Comparison of ENCODE assay signal across 23 cellular contexts in genomic region chr3:74301058-74301457, GRCh38.
"Had no signal": no experiment of that assay in that cellular context is flagged by ENCODE, and none has a peak within 500 bp of the region (broad histone marks: within the 10 kb centered on the region; RNA-seq: fewer than 3 reads in every experiment).

No MANE protein-coding gene starts in this region.

- H3K36me3 Mint-ChIP-seq: activated CD8-positive, alpha-beta memory T cell treated with anti-CD3 and anti-CD28 coated beads, Interleukin-2, amount 10 ng/mL, durations not matched to agents 7 days and 5 days; activated naive CD4-positive, alpha-beta T cell treated with anti-CD3 and anti-CD28 coated beads, Interleukin-2, amount 10 ng/mL, durations not matched to agents 7 days and 5 days had no signal

- DNase-seq: activated CD4-positive, alpha-beta T cell treated with anti-CD3 and anti-CD28 coated beads, Interleukin-2, amount 10 ng/mL, durations not matched to agents 7 days and 5 days; activated CD4-positive, CD25-positive, alpha-beta regulatory T cell treated with anti-CD3 and anti-CD28 coated beads, Interleukin-2, amount 50 U/mL, for 72 hours; activated CD8-positive, alpha-beta memory T cell treated with anti-CD3 and anti-CD28 coated beads, Interleukin-2, amount 10 ng/mL, durations not matched to agents 7 days and 5 days; activated CD8-positive, alpha-beta T cell treated with anti-CD3 and anti-CD28 coated beads for 36 hours; activated effector memory CD4-positive, alpha-beta T cell treated with anti-CD3 and anti-CD28 coated beads, Interleukin-2, amount 50 U/mL, for 16 hours; activated naive CD4-positive, alpha-beta T cell treated with anti-CD3 and anti-CD28 coated beads, Interleukin-2, amount 10 ng/mL, durations not matched to agents 7 days and 5 days; activated T-cell treated with anti-CD3 and anti-CD28 coated beads for 4 hours; amygdala; effector CD4-positive, alpha-beta T cell; foreskin melanocyte; kidney; lower lobe of right lung; mesendoderm; mucosa of descending colon; nephron progenitor cell; right lobe of liver; stimulated activated CD4-positive, alpha-beta T cell treated with anti-CD3 and anti-CD28 coated beads, Interleukin-1b, Interleukin-23, amount 100 ng/mL, for 48 hours; stimulated activated naive CD8-positive, alpha-beta T cell treated with anti-CD3 and anti-CD28 coated beads, Interleukin-15, amount 100 ng/mL, for 72 hours; tibial artery had no signal

- H3K27me3 Mint-ChIP-seq: activated CD4-positive, alpha-beta T cell treated with anti-CD3 and anti-CD28 coated beads, Interleukin-2, amount 10 ng/mL, durations not matched to agents 7 days and 5 days; activated CD8-positive, alpha-beta memory T cell treated with anti-CD3 and anti-CD28 coated beads, Interleukin-2, amount 10 ng/mL, durations not matched to agents 7 days and 5 days; activated CD8-positive, alpha-beta T cell treated with anti-CD3 and anti-CD28 coated beads for 36 hours; activated naive CD4-positive, alpha-beta T cell treated with anti-CD3 and anti-CD28 coated beads, Interleukin-2, amount 10 ng/mL, durations not matched to agents 7 days and 5 days; dendritic cell treated with granulocyte-macrophage colony-stimulating factor and Interleukin-4, amounts not matched to agents 40 ng/mL and 50 ng/mL, for 4 days; stimulated activated naive CD8-positive, alpha-beta T cell treated with anti-CD3 and anti-CD28 coated beads, Interleukin-15, amount 100 ng/mL, for 72 hours had no signal

- H3K4me3 ChIP-seq: lower lobe of right lung, mucosa of descending colon, right lobe of liver, skin epidermis, tibial artery had no signal

- H3K9me3 ChIP-seq: lower lobe of right lung, mucosa of descending colon, right lobe of liver, tibial artery had no signal

- H3K9me3 Mint-ChIP-seq: activated CD4-positive, alpha-beta T cell treated with anti-CD3 and anti-CD28 coated beads, Interleukin-2, amount 10 ng/mL, durations not matched to agents 7 days and 5 days; nephron progenitor cell had no signal

- H3K4me3 Mint-ChIP-seq: activated CD4-positive, alpha-beta T cell treated with anti-CD3 and anti-CD28 coated beads, Interleukin-2, amount 10 ng/mL, durations not matched to agents 7 days and 5 days; activated CD8-positive, alpha-beta memory T cell treated with anti-CD3 and anti-CD28 coated beads, Interleukin-2, amount 10 ng/mL, durations not matched to agents 7 days and 5 days; activated CD8-positive, alpha-beta T cell treated with anti-CD3 and anti-CD28 coated beads for 36 hours; activated naive CD4-positive, alpha-beta T cell treated with anti-CD3 and anti-CD28 coated beads, Interleukin-2, amount 10 ng/mL, durations not matched to agents 7 days and 5 days; dendritic cell treated with granulocyte-macrophage colony-stimulating factor and Interleukin-4, amounts not matched to agents 40 ng/mL and 50 ng/mL, for 4 days; nephron progenitor cell; stimulated activated naive CD8-positive, alpha-beta T cell treated with anti-CD3 and anti-CD28 coated beads, Interleukin-15, amount 100 ng/mL, for 72 hours had no signal

- H3K27ac Mint-ChIP-seq: activated CD4-positive, alpha-beta T cell treated with anti-CD3 and anti-CD28 coated beads, Interleukin-2, amount 10 ng/mL, durations not matched to agents 7 days and 5 days; activated CD8-positive, alpha-beta memory T cell treated with anti-CD3 and anti-CD28 coated beads, Interleukin-2, amount 10 ng/mL, durations not matched to agents 7 days and 5 days; activated CD8-positive, alpha-beta T cell treated with anti-CD3 and anti-CD28 coated beads for 36 hours; activated naive CD4-positive, alpha-beta T cell treated with anti-CD3 and anti-CD28 coated beads, Interleukin-2, amount 10 ng/mL, durations not matched to agents 7 days and 5 days; dendritic cell treated with granulocyte-macrophage colony-stimulating factor and Interleukin-4, amounts not matched to agents 40 ng/mL and 50 ng/mL, for 4 days; nephron progenitor cell; stimulated activated naive CD8-positive, alpha-beta T cell treated with anti-CD3 and anti-CD28 coated beads, Interleukin-15, amount 100 ng/mL, for 72 hours had no signal

- H3K36me3 ChIP-seq: lower lobe of right lung, right lobe of liver, tibial artery had no signal

- H3K4me1 ChIP-seq: lower lobe of right lung, parathyroid adenoma, right lobe of liver, tibial artery had no signal

- H3K4me1 Mint-ChIP-seq: activated CD4-positive, alpha-beta T cell treated with anti-CD3 and anti-CD28 coated beads, Interleukin-2, amount 10 ng/mL, durations not matched to agents 7 days and 5 days; activated CD8-positive, alpha-beta memory T cell treated with anti-CD3 and anti-CD28 coated beads, Interleukin-2, amount 10 ng/mL, durations not matched to agents 7 days and 5 days; activated naive CD4-positive, alpha-beta T cell treated with anti-CD3 and anti-CD28 coated beads, Interleukin-2, amount 10 ng/mL, durations not matched to agents 7 days and 5 days; nephron progenitor cell; stimulated activated naive CD8-positive, alpha-beta T cell treated with anti-CD3 and anti-CD28 coated beads, Interleukin-15, amount 100 ng/mL, for 72 hours had no signal

- H3K27ac ChIP-seq: lower lobe of right lung, parathyroid adenoma, right lobe of liver, skin epidermis, tibial artery, VCaP had no signal

- H3K27me3 ChIP-seq: right lobe of liver, tibial artery had no signal
